8 cellular contexts compared by ENCODE assay signal in genomic region chr14:67815573-67816235, GRCh38. TPM values are rescaled to one million over a fixed set of nuclear protein-coding genes. Genes with fewer than 3 reads are reported as not detected.
DNase-seq lines count a peak whose midpoint lies in the region; ATAC-seq and TF ChIP-seq lines count a peak whose summit lies in the region.

No MANE protein-coding gene starts in this region.

- TF ChIP-seq POLR2A in NB4 (IDR thresholded peaks at IDR 0.05; ENCODE audit: extremely low read depth, insufficient read length), result no peak
- no peak for TF ChIP-seq POLR2A in breast epithelium (IDR thresholded peaks at IDR 0.05)
- no peak for TF ChIP-seq POLR2A in tibial nerve (IDR thresholded peaks at IDR 0.05)

- TF ChIP-seq CTCF in NB4 (IDR thresholded peaks at IDR 0.05; ENCODE audit: low read depth, low read length), result no peak
- TF ChIP-seq CTCF in breast epithelium (IDR thresholded peaks at IDR 0.05), result no peak
- no peak for TF ChIP-seq CTCF in lung (IDR thresholded peaks at IDR 0.05; ENCODE audit: control extremely low read depth, extremely low read depth)
- no peak for TF ChIP-seq CTCF in tibial nerve (IDR thresholded peaks at IDR 0.05)

- H3K4me1 ChIP-seq in breast epithelium, result peaks cover 0 to 9% of the 10 kb centered on the region in 2 donors
- peaks cover 4 to 11% of the 10 kb centered on the region in 2 donors for H3K4me1 ChIP-seq in lung (ENCODE audit: control insufficient read depth in 2 of 2, insufficient read depth in 2 of 2, low read length in 2 of 2)
- peaks cover 0 to 31% (median 12%) of the 10 kb centered on the region in 4 donors for H3K4me1 ChIP-seq in tibial nerve

- peak overlapping the region; percentile 91 for H3K4me3 ChIP-seq in NB4 (ENCODE audit: low read depth, low read length)
- peak overlapping the region; percentile 70 to 86 (median 80) for H3K4me3 ChIP-seq in breast epithelium
- peak overlapping the region; percentile 90 for H3K4me3 ChIP-seq in lung
- peak overlapping the region; percentile 66 to 86 (median 78) for H3K4me3 ChIP-seq in tibial nerve

- H3K9me3 ChIP-seq in breast epithelium, result no peaks in the 10 kb centered on the region
- H3K9me3 ChIP-seq in lung (ENCODE audit: control insufficient read depth in 2 of 2, insufficient read depth in 1 of 2, low read length in 1 of 2), result no peaks in the 10 kb centered on the region
- H3K9me3 ChIP-seq in tibial nerve, result no peaks in the 10 kb centered on the region

- ATAC-seq in lung (ENCODE audit: insufficient read depth, low FRiP score), result no peak
- ATAC-seq in activated CD4-positive, CD25-positive, alpha-beta regulatory T cell treated with anti-CD3 and anti-CD28 coated beads, Interleukin-2, amount 50 U/mL, for 24 hours, result no peak

- TF ChIP-seq EP300 in tibial nerve (IDR thresholded peaks at IDR 0.05), result no peak

- H3K36me3 ChIP-seq in breast epithelium, result no peaks in the 10 kb centered on the region
- H3K36me3 ChIP-seq in lung (ENCODE audit: control insufficient read depth in 2 of 2, insufficient read depth in 2 of 2, low read length in 2 of 2), result peaks cover 0 to 6% of the 10 kb centered on the region in 2 donors
- H3K36me3 ChIP-seq in tibial nerve, result peaks cover 0 to 18% (median 3%) of the 10 kb centered on the region in 3 donors

- DNase-seq in Daoy (ENCODE audit: low read depth), result peak; percentile 26
- peak; percentile 30 for DNase-seq in NB4 (ENCODE audit: low read depth)
- DNase-seq in breast epithelium (ENCODE audit: low spot score in 2 of 2), result no peak
- DNase-seq in lung (ENCODE audit: low spot score), result no peak
- no peak for DNase-seq in tibial nerve (ENCODE audit: low spot score in 2 of 2)
- no peak for DNase-seq in GM19238 (ENCODE audit: insufficient read length, low spot score)
- no peak for DNase-seq in NCI-H1436 (lab: John Stamatoyannopoulos, UW)

- no peaks in the 10 kb centered on the region for H3K27me3 ChIP-seq in breast epithelium
- no peaks in the 10 kb centered on the region for H3K27me3 ChIP-seq in lung (ENCODE audit: control insufficient read depth, insufficient read depth)
- no peaks in the 10 kb centered on the region for H3K27me3 ChIP-seq in tibial nerve

- intact Hi-C loops in breast epithelium (cut with DNase I; ENCODE audit: low total_unique reads), result no loop called here

- WGBS in lung, 2 donors, result 7 to 8% methylated on average over 15 of the region's 15 CpGs
- WGBS in tibial nerve, 2 donors, result 4 to 7% methylated on average over 15 of the region's 15 CpGs

- H3K27ac ChIP-seq in breast epithelium (peak overlapping the region; percentile 79 to 87), lung (ENCODE audit: low read depth in 1 of 2, low read length in 1 of 2) (peak overlapping the region; percentile 13 to 35), tibial nerve (peak overlapping the region; percentile 71 to 87 (median 84))

RNA-seq across cellular contexts. Expression of gene ZFYVE26, which starts 0.7 kb away (rescaled TPM):
- total RNA-seq in Daoy (2014; rRNA removed; shearing (Covaris generic)), result 9.0 and 13.9 TPM in 2 replicates
- total RNA-seq in breast epithelium, result 10 to 100 TPM; 31.5 to 42.6 (median 36.3) TPM
- total RNA-seq in lung, result 10 to 100 TPM; 35.0 to 50.6 TPM
- 1 to 10 TPM; 6.8 to 9.0 TPM for polyA plus RNA-seq in lung
- total RNA-seq in tibial nerve, result 10 to 100 TPM; 22.4 to 74.4 (median 36.3) TPM

RNA-seq across cellular contexts. Expression of gene RAD51B, which starts 3.9 kb away (rescaled TPM):
- total RNA-seq in Daoy (2014; rRNA removed; shearing (Covaris generic)), result 6.7 and 15.8 TPM in 2 replicates
- total RNA-seq in breast epithelium (10 to 100 TPM; 10.6 to 77.6 (median 33.8) TPM), lung (10 to 100 TPM; 16.6 to 95.0 TPM), tibial nerve (10 to 100 TPM; 12.6 to 26.4 (median 16.7) TPM)
- 1 to 10 TPM; 2.5 to 2.7 TPM for polyA plus RNA-seq in lung

Comparison
In these comparisons a context has a peak if more than half of its experiments do, and no peak if none do; other contexts are left out.
1. DNase-seq: peak in Daoy (single experiment) and NB4 (single experiment); none in breast epithelium (0 of 2), lung (single experiment), tibial nerve (0 of 2), GM19238 (single experiment) and NCI-H1436 (single experiment).
2. H3K27ac ChIP-seq: peak in every context shown above with its lines; median percentile 84 in tibial nerve; 83 in breast epithelium; 24 in lung.
3. Peak in every context shown above with its lines, with median percentiles within 50 percentile points of each other: H3K4me3 ChIP-seq.